29 cellular contexts compared by ENCODE assay signal in genomic region chr20:18778993-18779392, GRCh38. TPM values are rescaled to one million over a fixed set of nuclear protein-coding genes. Genes with fewer than 3 reads are reported as not detected.
"Had no signal": no experiment of that assay in that cellular context is flagged by ENCODE, and none has a peak within 500 bp of the region (broad histone marks: within the 10 kb centered on the region; RNA-seq: fewer than 3 reads in every experiment).

No MANE protein-coding gene starts in this region.

- H3K79me2 ChIP-seq: parathyroid adenoma had no signal

- H2AFZ ChIP-seq: parathyroid adenoma had no signal

- H3K4me1 ChIP-seq: body of pancreas, left ventricle myocardium inferior, parathyroid adenoma, tibial artery had no signal

- H3K4me3 ChIP-seq: body of pancreas, left ventricle myocardium inferior, tibial artery had no signal

- H3K36me3 ChIP-seq: left ventricle myocardium inferior, neutrophil, tibial artery had no signal

- H3K27me3 ChIP-seq: body of pancreas, neutrophil, tibial artery had no signal

- H3K27ac ChIP-seq: body of pancreas, left ventricle myocardium inferior, neutrophil, parathyroid adenoma, tibial artery, VCaP had no signal

- H3K9me3 ChIP-seq: body of pancreas, left ventricle myocardium inferior, neutrophil, tibial artery had no signal

- DNase-seq: activated CD8-positive, alpha-beta memory T cell treated with anti-CD3 and anti-CD28 coated beads, Interleukin-2, amount 10 ng/mL, durations not matched to agents 7 days and 5 days; activated CD8-positive, alpha-beta T cell treated with anti-CD3 and anti-CD28 coated beads for 36 hours; activated gamma-delta T cell; activated naive CD4-positive, alpha-beta T cell treated with anti-CD3 and anti-CD28 coated beads, Interleukin-2, amount 50 U/mL, for 16 hours; activated naive CD8-positive, alpha-beta T cell treated with anti-CD3 and anti-CD28 coated beads, Interleukin-2, amount 50 U/mL, for 24 hours; body of pancreas; caudate nucleus; effector CD4-positive, alpha-beta T cell; erythroblast; foreskin melanocyte; kidney glomerular epithelial cell; left ventricle myocardium inferior; natural killer cell; right cardiac atrium; stimulated activated CD4-positive, alpha-beta T cell treated with anti-CD3 and anti-CD28 coated beads, Interleukin-12 subunit alpha, Interleukin-12 subunit beta, amount 100 ng/mL, for 4 hours; stimulated activated naive CD8-positive, alpha-beta T cell treated with anti-CD3 and anti-CD28 coated beads, Interleukin-15, amount 100 ng/mL, for 72 hours; T-helper 2 cell; tibial artery had no signal

- H3K9ac ChIP-seq: parathyroid adenoma had no signal

- ATAC-seq: activated CD4-positive, CD25-positive, alpha-beta regulatory T cell treated with anti-CD3 and anti-CD28 coated beads, Interleukin-2, amount 50 U/mL, for 24 hours; activated CD8-positive, alpha-beta memory T cell treated with anti-CD3 and anti-CD28 coated beads, Interleukin-2, amount 10 ng/mL, durations not matched to agents 7 days and 5 days; activated CD8-positive, alpha-beta T cell treated with anti-CD3 and anti-CD28 coated beads for 36 hours; activated naive CD8-positive, alpha-beta T cell treated with anti-CD3 and anti-CD28 coated beads, Interleukin-2, amount 50 U/mL, for 24 hours; body of pancreas; natural killer cell; right cardiac atrium; stimulated activated naive CD8-positive, alpha-beta T cell treated with anti-CD3 and anti-CD28 coated beads, Interleukin-15, amount 100 ng/mL, for 72 hours had no signal

RNA-seq across cellular contexts. Expression of gene SCP2D1, which starts 34.6 kb away (rescaled TPM):
- total RNA-seq: activated CD4-positive, alpha-beta T cell treated with anti-CD3 and anti-CD28 coated beads, Interleukin-2, amount 10 ng/mL, durations not matched to agents 24 days and 14 days; activated CD8-positive, alpha-beta memory T cell treated with anti-CD3 and anti-CD28 coated beads, Interleukin-2, amount 10 ng/mL, durations not matched to agents 7 days and 5 days; activated CD8-positive, alpha-beta T cell treated with anti-CD3 and anti-CD28 coated beads for 36 hours; activated T-helper 1 cell treated with anti-CD3 and anti-CD28 coated beads, Interleukin-12 subunit alpha, Interleukin-12 subunit beta, Interleukin-2, Interleukin-4 antibody, amounts not matched to agents 30 ng/mL and 10 ng/mL and 1 ng/mL, durations not matched to agents 14 hours and 24 hours and 36 hours; body of pancreas; left ventricle myocardium inferior; lung microvascular endothelial cell; mesothelial cell of epicardium; natural killer cell; pulmonary artery endothelial cell; right cardiac atrium; skeletal muscle tissue; ureter had no signal
- polyA plus RNA-seq: right cardiac atrium had no signal
